Comparison of ENCODE assay signal across 21 cellular contexts in the genomic region with DNA sequence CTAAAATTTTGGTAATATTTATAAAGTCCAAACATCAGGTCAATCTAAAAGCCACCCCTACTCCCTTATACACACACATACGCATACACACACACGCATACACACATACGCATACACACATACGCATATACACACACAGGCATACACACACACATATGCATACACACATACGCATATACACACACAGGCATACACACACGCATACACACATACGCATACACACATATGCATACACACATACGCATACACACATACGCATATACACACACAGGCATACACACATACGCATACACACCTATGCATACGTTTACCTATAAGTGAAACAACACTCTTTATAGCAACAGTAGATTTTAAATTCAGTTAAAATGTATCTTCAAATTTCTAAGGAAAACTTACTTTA.
"Had no signal": no experiment of that assay in that cellular context is flagged by ENCODE, and none has a peak within 500 bp of the region (broad histone marks: within the 10 kb centered on the region; RNA-seq: fewer than 3 reads in every experiment).

No MANE protein-coding gene starts in this region.

- H3K4me3 ChIP-seq: colonic mucosa, gastrocnemius medialis, lower lobe of right lung, pancreas, sigmoid colon, stomach, thyroid gland had no signal

- DNase-seq: colonic mucosa; effector CD8-positive, alpha-beta T cell; endodermal cell; foreskin fibroblast; gastrocnemius medialis; head of caudate nucleus; left ventricle myocardium superior; lower lobe of right lung; natural killer cell; pancreas; sigmoid colon; stimulated activated CD4-positive, alpha-beta T cell treated with anti-CD3 and anti-CD28 coated beads, Interleukin-2, amount 100 ng/mL, for 24 hours; stimulated activated CD4-positive, alpha-beta T cell treated with anti-CD3 and anti-CD28 coated beads, Interleukin-4, amount 100 ng/mL, for 24 hours; stimulated activated naive CD4-positive, alpha-beta T cell treated with Interleukin-2 at 50 U/mL for 16 hours; stomach; thyroid gland had no signal

- H3K27me3 ChIP-seq: colonic mucosa, gastrocnemius medialis, neutrophil, pancreas, sigmoid colon, stomach, thyroid gland had no signal

- H3K36me3 ChIP-seq: colonic mucosa, gastrocnemius medialis, lower lobe of right lung, neutrophil, pancreas had no signal

- FAIRE-seq: keratinocyte, pancreas had no signal

- ATAC-seq: esophagus mucosa; gastrocnemius medialis; left ventricle myocardium superior; lower lobe of right lung; natural killer cell; pancreas; stimulated activated effector memory CD8-positive, alpha-beta T cell treated with anti-CD3 and anti-CD28 coated beads, Interleukin-12 subunit alpha, Interleukin-12 subunit beta, amount 100 ng/mL, for 72 hours had no signal

- H3K9me3 ChIP-seq: colonic mucosa, gastrocnemius medialis, lower lobe of right lung, neutrophil, pancreas, sigmoid colon, stomach, thyroid gland had no signal

- H3K27ac ChIP-seq: colonic mucosa, epithelial cell of prostate, gastrocnemius medialis, lower lobe of right lung, neutrophil, pancreas, sigmoid colon, stomach, thyroid gland had no signal

- H3K4me1 ChIP-seq: colonic mucosa, gastrocnemius medialis, lower lobe of right lung, pancreas, sigmoid colon, stomach, thyroid gland had no signal
